20 cellular contexts compared by ENCODE assay signal in genomic region chr7:33425385-33425784, GRCh38.
"Had no signal": no experiment of that assay in that cellular context is flagged by ENCODE, and none has a peak within 500 bp of the region (broad histone marks: within the 10 kb centered on the region; RNA-seq: fewer than 3 reads in every experiment).

No MANE protein-coding gene starts in this region.

- H3K4me3 ChIP-seq: breast epithelium, coronary artery, left ventricle myocardium inferior, pancreas, tibial artery had no signal

- H3K27ac ChIP-seq: breast epithelium, coronary artery, left ventricle myocardium inferior, pancreas, tibial artery had no signal

- H3K4me1 ChIP-seq: breast epithelium, left ventricle myocardium inferior, pancreas, tibial artery had no signal

- DNase-seq: activated B cell treated with CpG ODN at 0.5 μM for 24 hours; activated CD4-positive, alpha-beta T cell treated with anti-CD3 and anti-CD28 coated beads for 36 hours; activated CD4-positive, alpha-beta T cell treated with anti-CD3 and anti-CD28 coated beads, Interleukin-2, amount 50 U/mL, for 4 hours; activated CD8-positive, alpha-beta memory T cell treated with anti-CD3 and anti-CD28 coated beads for 24 hours; activated CD8-positive, alpha-beta memory T cell treated with anti-CD3 and anti-CD28 coated beads, Interleukin-2, amount 50 U/mL, for 4 hours; activated T-cell treated with anti-CD3 and anti-CD28 coated beads, Interleukin-2, amount 50 U/mL, for 24 hours; amniotic stem cell; left ventricle myocardium inferior; pancreas; right cardiac atrium; stimulated activated CD4-positive, alpha-beta T cell treated with anti-CD3 and anti-CD28 coated beads, Interleukin-2, amount 100 ng/mL, for 24 hours; stimulated activated naive CD8-positive, alpha-beta T cell treated with anti-CD3 and anti-CD28 coated beads, Interleukin-15, amount 100 ng/mL, for 72 hours; T-helper 1 cell; T-helper 9 cell; tibial artery had no signal

- H3K27me3 ChIP-seq: breast epithelium, pancreas, tibial artery had no signal

- H3K9me3 ChIP-seq: breast epithelium, left ventricle myocardium inferior, pancreas, tibial artery had no signal

- ATAC-seq: activated CD4-positive, alpha-beta T cell treated with anti-CD3 and anti-CD28 coated beads for 36 hours; activated T-helper 17 cell treated with anti-CD3 and anti-CD28 coated beads, Interleukin-2, amount 50 U/mL, for 72 hours; natural killer cell treated with Interleukin-12 subunit alpha and Interleukin-12 subunit beta and Interleukin-15 and Interleukin-18, amount 100 ng/mL, for 72 hours; pancreas; right cardiac atrium; stimulated activated effector memory CD8-positive, alpha-beta T cell treated with anti-CD3 and anti-CD28 coated beads, Interleukin-12 subunit alpha, Interleukin-12 subunit beta, amount 100 ng/mL, for 72 hours; stimulated activated naive CD8-positive, alpha-beta T cell treated with anti-CD3 and anti-CD28 coated beads, Interleukin-15, amount 100 ng/mL, for 72 hours had no signal

- H3K36me3 ChIP-seq: breast epithelium, left ventricle myocardium inferior, pancreas, tibial artery had no signal
